Comparison of ENCODE assay signal across 2 cellular contexts in the genomic region with DNA sequence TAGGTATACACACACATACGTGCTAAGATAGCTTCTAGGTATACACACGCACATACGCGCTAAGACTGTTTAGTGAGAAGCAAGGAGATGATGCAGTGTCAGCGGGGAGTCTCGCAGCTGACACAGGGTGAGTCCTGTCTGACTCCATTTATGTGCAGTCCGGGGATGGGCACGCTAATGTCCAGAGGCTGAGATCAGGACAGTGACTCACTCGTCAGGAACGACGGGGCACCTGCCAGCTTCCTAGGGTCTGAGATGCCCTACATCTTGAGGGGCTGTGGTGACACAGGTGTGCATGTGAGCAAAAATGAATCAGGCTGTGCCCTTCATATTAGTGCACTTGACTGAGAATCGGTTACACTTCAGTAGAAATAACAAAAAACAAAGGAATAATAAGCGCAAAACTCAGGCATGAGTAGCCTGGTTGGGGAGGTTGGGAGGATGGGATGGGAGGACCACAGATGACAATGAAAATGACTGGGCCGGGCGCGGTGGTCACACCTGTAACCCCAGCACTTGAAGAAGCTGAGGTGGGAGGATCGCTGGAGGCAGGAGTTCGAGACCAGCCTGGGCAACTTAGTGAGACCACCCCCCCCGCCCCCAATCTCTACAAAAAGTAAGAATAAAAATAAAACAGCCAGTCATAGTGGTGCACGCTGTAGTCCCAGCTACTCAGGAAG.
TF ChIP-seq lines count a peak whose summit lies in the region.

No MANE protein-coding gene starts in this region.

TF ChIP-seq in HepG2, 621 proteins besides CTCF, POLR2A, EP300 and RAD21:
- TF ChIP-seq TEAD3 (CRISPR knock-in tag; optimal IDR thresholded peaks at IDR 0.05; ENCODE audit: borderline replicate concordance) (peak; percentile 24), PAX8 (CRISPR knock-in tag; IDR thresholded peaks at IDR 0.05; ENCODE audit: borderline replicate concordance) (no peak), FOSL2 (CRISPR knock-in tag; IDR thresholded peaks at IDR 0.05) (peak; percentile 88), PITX1 (CRISPR knock-in tag; IDR thresholded peaks at IDR 0.05) (no peak), ZNF263 (CRISPR knock-in tag; IDR thresholded peaks at IDR 0.05) (0 out of 2 replicates have a peak, but pooled peaks have one; percentile 35)
- TF ChIP-seq, protein P1, sequence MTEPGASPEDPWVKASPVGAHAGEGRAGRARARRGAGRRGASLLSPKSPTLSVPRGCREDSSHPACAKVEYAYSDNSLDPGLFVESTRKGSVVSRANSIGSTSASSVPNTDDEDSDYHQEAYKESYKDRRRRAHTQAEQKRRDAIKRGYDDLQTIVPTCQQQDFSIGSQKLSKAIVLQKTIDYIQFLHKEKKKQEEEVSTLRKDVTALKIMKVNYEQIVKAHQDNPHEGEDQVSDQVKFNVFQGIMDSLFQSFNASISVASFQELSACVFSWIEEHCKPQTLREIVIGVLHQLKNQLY (CRISPR knock-in tag; IDR thresholded peaks at IDR 0.05), result no peak
TF ChIP-seq in HepG2: peak in this region for 3.

TF ChIP-seq in H1, 55 proteins besides CTCF, POLR2A, EP300 and RAD21:
- TF ChIP-seq, protein P2, sequence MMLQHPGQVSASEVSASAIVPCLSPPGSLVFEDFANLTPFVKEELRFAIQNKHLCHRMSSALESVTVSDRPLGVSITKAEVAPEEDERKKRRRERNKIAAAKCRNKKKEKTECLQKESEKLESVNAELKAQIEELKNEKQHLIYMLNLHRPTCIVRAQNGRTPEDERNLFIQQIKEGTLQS (IDR thresholded peaks at IDR 0.05; ENCODE audit: insufficient read depth, low read depth, low read length), result no peak
- TF ChIP-seq, protein P3, sequence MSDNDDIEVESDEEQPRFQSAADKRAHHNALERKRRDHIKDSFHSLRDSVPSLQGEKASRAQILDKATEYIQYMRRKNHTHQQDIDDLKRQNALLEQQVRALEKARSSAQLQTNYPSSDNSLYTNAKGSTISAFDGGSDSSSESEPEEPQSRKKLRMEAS (IDR thresholded peaks at IDR 0.05), result no peak
- TF ChIP-seq MAFK (IDR thresholded peaks at IDR 0.05; ENCODE audit: low read depth, low read length) (no peak), KDM1A (IDR thresholded peaks at IDR 0.05; ENCODE audit: borderline replicate concordance, low read length) (no peak), SP4 (IDR thresholded peaks at IDR 0.05; ENCODE audit: low read length) (no peak), YY1 (IDR thresholded peaks at IDR 0.05; ENCODE audit: low read depth, low read length) (no peak), SP2 (IDR thresholded peaks at IDR 0.05; ENCODE audit: low read length) (no peak)
TF ChIP-seq in H1: peak in this region for 0.
